In genomic region chr15:86553116-86553515, GRCh38 we compare ENCODE assay signal across 13 cellular contexts.
"Had no signal": no experiment of that assay in that cellular context is flagged by ENCODE, and none has a peak within 500 bp of the region (broad histone marks: within the 10 kb centered on the region; RNA-seq: fewer than 3 reads in every experiment).

No MANE protein-coding gene starts in this region.

- H3K27me3 ChIP-seq: ascending aorta, cardiac muscle cell, thyroid gland had no signal

- H3K4me1 ChIP-seq: ascending aorta had no signal

- DNase-seq: activated CD4-positive, alpha-beta memory T cell treated with anti-CD3 and anti-CD28 coated beads, Interleukin-2, amount 10 ng/mL, durations not matched to agents 7 days and 5 days; activated CD4-positive, alpha-beta T cell treated with anti-CD3 and anti-CD28 coated beads for 36 hours; activated naive CD4-positive, alpha-beta T cell treated with anti-CD3 and anti-CD28 coated beads, Interleukin-2, amount 10 ng/mL, durations not matched to agents 7 days and 5 days; activated T-cell treated with anti-CD3 and anti-CD28 coated beads, Interleukin-2, amount 50 U/mL, for 24 hours; hypothalamus; left ventricle myocardium inferior; mesendoderm; T-helper 17 cell; thyroid gland had no signal

- H3K27ac ChIP-seq: ascending aorta, cardiac muscle cell, left ventricle myocardium inferior, thyroid gland had no signal

- ATAC-seq: activated CD4-positive, alpha-beta T cell treated with anti-CD3 and anti-CD28 coated beads for 36 hours; esophagus mucosa; stimulated activated effector memory CD8-positive, alpha-beta T cell treated with anti-CD3 and anti-CD28 coated beads, Interleukin-12 subunit alpha, Interleukin-12 subunit beta, amount 100 ng/mL, for 72 hours; T-helper 17 cell had no signal

- H3K4me3 ChIP-seq: ascending aorta, cardiac muscle cell, left ventricle myocardium inferior, thyroid gland had no signal

- H3K36me3 ChIP-seq: ascending aorta, cardiac muscle cell, left ventricle myocardium inferior, thyroid gland had no signal

- H3K9me3 ChIP-seq: ascending aorta, thyroid gland had no signal
